Comparison of ENCODE assay signal across 13 cellular contexts in the genomic region with DNA sequence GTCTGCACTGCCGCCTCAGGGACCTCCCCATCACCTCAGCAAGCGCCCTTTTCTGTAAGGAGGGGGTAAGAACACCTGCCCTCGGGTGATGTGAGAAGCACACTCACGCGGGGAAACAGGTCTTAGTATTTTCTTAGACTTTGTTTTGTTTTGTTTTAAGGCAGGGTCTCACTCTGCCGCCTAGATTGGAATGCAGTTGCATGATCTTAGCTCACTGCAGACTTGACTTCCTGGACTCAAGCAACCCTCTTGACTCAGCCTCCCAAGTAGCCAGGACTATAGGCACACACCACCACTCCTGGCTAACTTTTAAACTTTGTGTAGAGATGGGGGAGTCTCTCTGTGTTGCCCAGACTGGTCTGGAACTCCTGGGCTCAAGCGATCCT. TPM values are rescaled to one million over a fixed set of nuclear protein-coding genes. Genes with fewer than 3 reads are reported as not detected.
DNase-seq lines count a peak whose midpoint lies in the region; ATAC-seq and TF ChIP-seq lines count a peak whose summit lies in the region.
"Had no signal": no experiment of that assay in that cellular context is flagged by ENCODE, and none has a peak within 500 bp of the region (broad histone marks: within the 10 kb centered on the region; RNA-seq: fewer than 3 reads in every experiment).

No MANE protein-coding gene starts in this region.

- H3K4me3 Mint-ChIP-seq in naive thymus-derived CD4-positive, alpha-beta T cell = no peak overlapping the region
- no peak overlapping the region for H3K4me3 Mint-ChIP-seq in activated T-cell treated with anti-CD3 and anti-CD28 coated beads, Interleukin-2, amount 50 U/mL, for 72 hours
- no peak overlapping the region for H3K4me3 Mint-ChIP-seq in naive thymus-derived CD8-positive, alpha-beta T cell

- CTCF ChIA-PET in naive thymus-derived CD4-positive, alpha-beta T cell (lab: Charles Lee) = no interaction called here

- intact Hi-C loops in left ventricle myocardium inferior (cut with micrococcal nuclease) (no loop called here), cardiac septum (cut with DNase I) (loop anchor here (1.0 kb wide), 1 partner anchor 10 kb away; no protein-coding TSS in a partner anchor), uterus (cut with DNase I; ENCODE audit: low total_unique reads) (no loop called here)
- intact Hi-C loops in naive thymus-derived CD4-positive, alpha-beta T cell (cut with micrococcal nuclease) = no loop called here

- POLR2A ChIA-PET in naive thymus-derived CD4-positive, alpha-beta T cell (lab: Charles Lee) = interaction anchor here (0.9 kb wide), 1 partner anchor 52 kb away, joined by 3 read pairs; no protein-coding TSS in a partner anchor
- POLR2A ChIA-PET in naive thymus-derived CD8-positive, alpha-beta T cell (lab: Charles Lee) = no interaction called here

- H3K9me3 Mint-ChIP-seq in naive thymus-derived CD4-positive, alpha-beta T cell = peaks cover 0 to 1% (median 0%) of the 10 kb centered on the region in 11 donors
- H3K9me3 Mint-ChIP-seq in activated T-cell treated with anti-CD3 and anti-CD28 coated beads, Interleukin-2, amount 50 U/mL, for 72 hours = no peaks in the 10 kb centered on the region
- no peaks in the 10 kb centered on the region for H3K9me3 Mint-ChIP-seq in naive thymus-derived CD8-positive, alpha-beta T cell

- H3K27me3 ChIP-seq in left ventricle myocardium inferior (ENCODE audit: low read depth) (no peaks in the 10 kb centered on the region), uterus (no peaks in the 10 kb centered on the region)
- H3K27me3 ChIP-seq in naive thymus-derived CD4-positive, alpha-beta T cell (ENCODE audit: control insufficient read depth in 2 of 2, insufficient read depth in 2 of 2, low read length in 2 of 2) = no peaks in the 10 kb centered on the region

- no peaks in the 10 kb centered on the region for H3K27me3 Mint-ChIP-seq in naive thymus-derived CD4-positive, alpha-beta T cell
- no peaks in the 10 kb centered on the region for H3K27me3 Mint-ChIP-seq in activated T-cell treated with anti-CD3 and anti-CD28 coated beads, Interleukin-2, amount 50 U/mL, for 72 hours (ENCODE audit: low read depth)
- no peaks in the 10 kb centered on the region for H3K27me3 Mint-ChIP-seq in naive thymus-derived CD8-positive, alpha-beta T cell

- peaks cover 28 to 62% (median 53%) of the 10 kb centered on the region in 7 donors for H3K4me1 Mint-ChIP-seq in naive thymus-derived CD4-positive, alpha-beta T cell
- H3K4me1 Mint-ChIP-seq in activated T-cell treated with anti-CD3 and anti-CD28 coated beads, Interleukin-2, amount 50 U/mL, for 72 hours (ENCODE audit: low read depth) = peaks cover 27% of the 10 kb centered on the region
- H3K4me1 Mint-ChIP-seq in naive thymus-derived CD8-positive, alpha-beta T cell = peaks cover 25 to 43% (median 40%) of the 10 kb centered on the region in 4 donors

- DNase-seq in left ventricle myocardium inferior = no peak
- DNase-seq in cardiac septum (ENCODE audit: low spot score) = no peak
- DNase-seq in caudate nucleus (lab: John Stamatoyannopoulos, UW) = no peak
- no peak for DNase-seq in naive thymus-derived CD4-positive, alpha-beta T cell
- DNase-seq in uterus = no peak
- no peak for DNase-seq in activated T-cell treated with anti-CD3 and anti-CD28 coated beads, Interleukin-2, amount 50 U/mL, for 72 hours
- DNase-seq in naive thymus-derived CD8-positive, alpha-beta T cell = no peak
- no peak for DNase-seq in AG08395 (ENCODE audit: low spot score)
- DNase-seq: activated CD4-positive, CD25-positive, alpha-beta regulatory T cell treated with anti-CD3 and anti-CD28 coated beads, Interleukin-2, amount 50 U/mL, for 72 hours; activated gamma-delta T cell treated with Interleukin-2 at 50 U/mL for 16 hours; NCI-H524; SHP77 treated with DMSO at 0.1 percent for 48 hours had no signal

- peak overlapping the region in 7 of 9 donors; percentile 14 to 94 (median 86) for H3K27ac Mint-ChIP-seq in naive thymus-derived CD4-positive, alpha-beta T cell
- no peak overlapping the region for H3K27ac Mint-ChIP-seq in activated T-cell treated with anti-CD3 and anti-CD28 coated beads, Interleukin-2, amount 50 U/mL, for 72 hours
- H3K27ac Mint-ChIP-seq in naive thymus-derived CD8-positive, alpha-beta T cell = peak overlapping the region in 4 of 10 donors; percentile 20 to 71 (median 43)

- TF ChIP-seq CTCF in left ventricle myocardium inferior (IDR thresholded peaks at IDR 0.05; ENCODE audit: borderline replicate concordance) (no peak), uterus (IDR thresholded peaks at IDR 0.05) (no peak)

- H3K36me3 ChIP-seq in left ventricle myocardium inferior = no peaks in the 10 kb centered on the region
- H3K36me3 ChIP-seq in naive thymus-derived CD4-positive, alpha-beta T cell (ENCODE audit: control insufficient read depth in 2 of 3, insufficient read depth in 3 of 3, low read length in 3 of 3) = no peaks in the 10 kb centered on the region
- no peaks in the 10 kb centered on the region for H3K36me3 ChIP-seq in uterus

- H3K4me1 ChIP-seq in left ventricle myocardium inferior = peaks cover 81% of the 10 kb centered on the region
- H3K4me1 ChIP-seq in naive thymus-derived CD4-positive, alpha-beta T cell (ENCODE audit: control insufficient read depth in 2 of 2, insufficient read depth in 2 of 2, low read length in 2 of 2) = peaks cover 19 to 21% of the 10 kb centered on the region in 2 donors
- H3K4me1 ChIP-seq in uterus = peaks cover 15 to 33% of the 10 kb centered on the region in 2 donors

- no peak for TF ChIP-seq POLR2A in uterus (IDR thresholded peaks at IDR 0.05)

- no peak overlapping the region for H3K4me3 ChIP-seq in left ventricle myocardium inferior
- H3K4me3 ChIP-seq in naive thymus-derived CD4-positive, alpha-beta T cell (ENCODE audit: low read length) = no peak overlapping the region
- no peak overlapping the region for H3K4me3 ChIP-seq in uterus
- H3K4me3 ChIP-seq: smooth muscle cell had no signal

- peaks cover 0 to 11% (median 0%) of the 10 kb centered on the region in 5 donors for H3K36me3 Mint-ChIP-seq in naive thymus-derived CD4-positive, alpha-beta T cell
- no peaks in the 10 kb centered on the region for H3K36me3 Mint-ChIP-seq in activated T-cell treated with anti-CD3 and anti-CD28 coated beads, Interleukin-2, amount 50 U/mL, for 72 hours (ENCODE audit: insufficient read depth in 2 of 2)
- no peaks in the 10 kb centered on the region for H3K36me3 Mint-ChIP-seq in naive thymus-derived CD8-positive, alpha-beta T cell

- H3K27ac ChIP-seq in left ventricle myocardium inferior (replicated peaks) = peak overlapping the region; percentile 96
- peak overlapping the region; percentile 77 for H3K27ac ChIP-seq in caudate nucleus (ENCODE audit: low read depth, low read length)
- H3K27ac ChIP-seq in naive thymus-derived CD4-positive, alpha-beta T cell (ENCODE audit: low read depth, low read length) = no peak overlapping the region
- peak overlapping the region; percentile 98 to 100 for H3K27ac ChIP-seq in uterus

- no peak for ATAC-seq in naive thymus-derived CD4-positive, alpha-beta T cell
- no peak for ATAC-seq in activated T-cell treated with anti-CD3 and anti-CD28 coated beads, Interleukin-2, amount 50 U/mL, for 72 hours (replicated peaks in 1 of 2)
- no peak for ATAC-seq in naive thymus-derived CD8-positive, alpha-beta T cell

- H3K9me3 ChIP-seq in left ventricle myocardium inferior (replicated peaks) (no peaks in the 10 kb centered on the region), uterus (no peaks in the 10 kb centered on the region)
- H3K9me3 ChIP-seq in naive thymus-derived CD4-positive, alpha-beta T cell (ENCODE audit: control insufficient read depth in 2 of 3, low read length in 3 of 3) = no peaks in the 10 kb centered on the region

RNA-seq across cellular contexts. Expression of gene RAMP1, which starts 37.1 kb away (rescaled TPM):
- total RNA-seq in left ventricle myocardium inferior (168 TPM), cardiac septum (253 TPM), uterus (100 to 1,000 TPM in 3 of 4 donors, 10 to 100 TPM in 1; 44.1 to 591 (median 424) TPM)
- total RNA-seq in naive thymus-derived CD4-positive, alpha-beta T cell = 10 to 100 TPM in 1 of 5 experiments, 1 to 10 TPM in 1, under 1 TPM in 2, not detected in 1; 0.59 to 13.2 (median 0.95) TPM
- 1 to 10 TPM in 1 of 2 donors, under 1 TPM in 1; 0.52 to 1.9 TPM for polyA plus RNA-seq in naive thymus-derived CD4-positive, alpha-beta T cell
- 1 to 10 TPM in 1 of 2 donors, under 1 TPM in 1; 1.00 to 1.8 TPM for total RNA-seq in activated T-cell treated with anti-CD3 and anti-CD28 coated beads, Interleukin-2, amount 50 U/mL, for 72 hours
- total RNA-seq in naive thymus-derived CD8-positive, alpha-beta T cell = not detected
- 1 to 10 TPM in 1 of 3 donors, not detected in 2; 1.1 TPM for polyA plus RNA-seq in naive thymus-derived CD8-positive, alpha-beta T cell
